Comparison of ENCODE assay signal across 25 cellular contexts in genomic region chr6:79650943-79651342, GRCh38. TPM values are rescaled to one million over a fixed set of nuclear protein-coding genes. Genes with fewer than 3 reads are reported as not detected.
"Had no signal": no experiment of that assay in that cellular context is flagged by ENCODE, and none has a peak within 500 bp of the region (broad histone marks: within the 10 kb centered on the region; RNA-seq: fewer than 3 reads in every experiment).

No MANE protein-coding gene starts in this region.

- H3K4me3 Mint-ChIP-seq: activated naive CD8-positive, alpha-beta T cell; activated T-cell treated with anti-CD3 and anti-CD28 coated beads, Interleukin-2, amount 50 U/mL, for 24 hours; activated T-helper 17 cell treated with anti-CD3 and anti-CD28 coated beads, Interleukin-2, amount 50 U/mL, for 72 hours; central memory CD8-positive, alpha-beta T cell; endodermal cell; immature natural killer cell; memory B cell; natural killer cell treated with Interleukin-12 subunit alpha and Interleukin-12 subunit beta and Interleukin-15 and Interleukin-18, amount 100 ng/mL, for 72 hours; stimulated activated naive B cell treated with anti-CD40 and anti-IgM and Interleukin-4, amounts not matched to agents 10 μg/mL and 1 μg/mL and 100 μg/mL, for 72 hours; T-helper 1 cell treated with Interleukin-12 subunit alpha and Interleukin-12 subunit beta and Interleukin-4 antibody, amounts not matched to agents 30 μg/mL and 1 μg/mL, for 36 hours had no signal

- H2AFZ ChIP-seq: hepatocyte had no signal

- DNase-seq: activated CD8-positive, alpha-beta memory T cell treated with anti-CD3 and anti-CD28 coated beads, Interleukin-2, amount 50 U/mL, for 4 hours; activated naive CD4-positive, alpha-beta T cell; activated T-cell treated with anti-CD3 and anti-CD28 coated beads, Interleukin-2, amount 50 U/mL, for 24 hours; colonic mucosa; endodermal cell; foreskin fibroblast; immature natural killer cell; kidney glomerular epithelial cell; pancreas; sigmoid colon; stimulated activated CD4-positive, alpha-beta T cell treated with anti-CD3 and anti-CD28 coated beads, Interleukin-2, amount 100 ng/mL, for 48 hours; stimulated activated CD8-positive, alpha-beta memory T cell treated with anti-CD3 and anti-CD28 coated beads, Interleukin-4, amount 100 ng/mL, for 48 hours; stimulated activated naive B cell treated with anti-CD40 and anti-IgM and Interleukin-4, amounts not matched to agents 10 μg/mL and 1 μg/mL and 100 μg/mL, for 72 hours; upper lobe of right lung had no signal

- H3K4me1 Mint-ChIP-seq: activated T-helper 17 cell treated with anti-CD3 and anti-CD28 coated beads, Interleukin-2, amount 50 U/mL, for 72 hours; central memory CD8-positive, alpha-beta T cell; immature natural killer cell; memory B cell had no signal

- H3K9me3 Mint-ChIP-seq: activated T-cell treated with anti-CD3 and anti-CD28 coated beads, Interleukin-2, amount 50 U/mL, for 24 hours; activated T-helper 17 cell treated with anti-CD3 and anti-CD28 coated beads, Interleukin-2, amount 50 U/mL, for 72 hours; central memory CD8-positive, alpha-beta T cell; endodermal cell; stimulated activated naive B cell treated with anti-CD40 and anti-IgM and Interleukin-4, amounts not matched to agents 10 μg/mL and 1 μg/mL and 100 μg/mL, for 72 hours; T-helper 1 cell treated with Interleukin-12 subunit alpha and Interleukin-12 subunit beta and Interleukin-4 antibody, amounts not matched to agents 30 μg/mL and 1 μg/mL, for 36 hours had no signal

- FAIRE-seq: astrocyte had no signal

- H3K4me1 ChIP-seq: colonic mucosa, upper lobe of right lung had no signal

- H3K36me3 ChIP-seq: adrenal gland, colonic mucosa, pancreas, sigmoid colon, thoracic aorta, upper lobe of right lung had no signal

- H3K4me3 ChIP-seq: adrenal gland, colonic mucosa, hepatocyte, pancreas, sigmoid colon, smooth muscle cell, thoracic aorta, upper lobe of right lung had no signal

- H3K4me2 ChIP-seq: hepatocyte, smooth muscle cell had no signal

- ATAC-seq: activated T-helper 17 cell treated with anti-CD3 and anti-CD28 coated beads, Interleukin-2, amount 50 U/mL, for 72 hours; natural killer cell treated with Interleukin-12 subunit alpha and Interleukin-12 subunit beta and Interleukin-15 and Interleukin-18, amount 100 ng/mL, for 72 hours; pancreas; stimulated activated naive B cell treated with anti-CD40 and anti-IgM and Interleukin-4, amounts not matched to agents 10 μg/mL and 1 μg/mL and 100 μg/mL, for 72 hours; upper lobe of right lung had no signal

- H3K27ac ChIP-seq: colonic mucosa, hepatocyte, pancreas, sigmoid colon, thoracic aorta, upper lobe of right lung had no signal

- H3K9me3 ChIP-seq: adrenal gland, colonic mucosa, pancreas, sigmoid colon, thoracic aorta, upper lobe of right lung had no signal

- H3K36me3 Mint-ChIP-seq: activated naive CD8-positive, alpha-beta T cell; immature natural killer cell; memory B cell; natural killer cell treated with Interleukin-12 subunit alpha and Interleukin-12 subunit beta and Interleukin-15 and Interleukin-18, amount 100 ng/mL, for 72 hours; stimulated activated naive B cell treated with anti-CD40 and anti-IgM and Interleukin-4, amounts not matched to agents 10 μg/mL and 1 μg/mL and 100 μg/mL, for 72 hours had no signal

- H3K27ac Mint-ChIP-seq: activated naive CD8-positive, alpha-beta T cell; activated T-cell treated with anti-CD3 and anti-CD28 coated beads, Interleukin-2, amount 50 U/mL, for 24 hours; activated T-helper 17 cell treated with anti-CD3 and anti-CD28 coated beads, Interleukin-2, amount 50 U/mL, for 72 hours; endodermal cell; immature natural killer cell; memory B cell; natural killer cell treated with Interleukin-12 subunit alpha and Interleukin-12 subunit beta and Interleukin-15 and Interleukin-18, amount 100 ng/mL, for 72 hours; stimulated activated naive B cell treated with anti-CD40 and anti-IgM and Interleukin-4, amounts not matched to agents 10 μg/mL and 1 μg/mL and 100 μg/mL, for 72 hours; T-helper 1 cell treated with Interleukin-12 subunit alpha and Interleukin-12 subunit beta and Interleukin-4 antibody, amounts not matched to agents 30 μg/mL and 1 μg/mL, for 36 hours had no signal

- H3K27me3 ChIP-seq: adrenal gland, colonic mucosa, hepatocyte, pancreas, sigmoid colon, upper lobe of right lung had no signal

RNA-seq across cellular contexts. Expression of gene SH3BGRL2, which starts 19.8 kb away (rescaled TPM):
- total RNA-seq: natural killer cell treated with Interleukin-12 subunit alpha and Interleukin-12 subunit beta and Interleukin-15 and Interleukin-18, amount 100 ng/mL, for 72 hours had no signal
